ENCODE assay signal across 8 cellular contexts in the genomic region with DNA sequence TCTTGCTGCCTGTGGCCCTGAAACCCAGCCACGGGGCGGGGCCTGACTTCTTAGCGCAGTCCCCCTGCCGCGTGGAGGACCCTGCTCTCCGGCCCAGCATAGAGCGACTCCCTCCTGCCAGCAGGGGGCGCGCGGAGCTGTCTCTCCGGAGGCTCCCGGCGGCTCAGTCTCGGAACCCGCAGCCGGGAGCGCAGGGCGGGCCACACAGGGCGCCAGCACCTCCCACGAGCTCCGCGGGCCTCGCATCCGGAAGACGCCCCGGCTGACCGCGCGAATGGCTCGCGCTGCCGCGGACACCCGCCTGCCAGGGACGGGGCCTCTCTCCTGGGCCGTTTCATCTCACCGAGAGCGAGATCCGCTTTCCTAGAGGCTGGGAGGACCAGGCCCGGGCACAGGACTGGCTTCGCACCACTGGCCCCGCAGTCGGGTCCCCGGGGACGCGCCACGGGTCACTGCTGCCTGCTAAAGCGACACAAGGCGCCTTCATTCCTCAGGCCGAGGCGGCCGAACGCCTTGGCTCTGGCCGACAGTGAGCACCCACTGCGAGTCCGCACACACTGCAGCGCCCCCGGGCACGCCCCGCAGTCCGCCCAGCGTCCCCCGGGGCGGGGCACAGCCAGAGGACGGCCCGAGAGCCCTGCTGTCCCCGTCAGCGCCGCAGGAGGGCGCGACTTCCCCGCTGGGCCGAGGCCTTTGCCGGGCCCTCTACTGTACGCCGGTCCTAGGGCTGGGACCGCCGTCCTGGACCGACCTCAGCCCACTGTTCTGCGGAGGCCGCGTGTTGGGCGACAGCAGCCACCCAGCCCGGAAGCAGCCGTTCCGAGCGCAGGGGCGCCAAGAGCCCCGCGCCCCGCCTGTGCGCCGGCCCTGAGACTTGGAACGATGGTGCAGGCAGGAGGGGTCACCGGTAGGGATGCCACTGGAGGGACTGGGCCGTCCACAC. TPM values are rescaled to one million over a fixed set of nuclear protein-coding genes. Genes with fewer than 3 reads are reported as not detected.
DNase-seq lines count a peak whose midpoint lies in the region; ATAC-seq lines count a peak whose summit lies in the region.

No MANE protein-coding gene starts in this region.

- DNase-seq in Ammon's horn (ENCODE audit: low spot score) = peak; percentile 91
- peak; percentile 86 for DNase-seq in NCI-H345 treated with DMSO at 0.1 percent for 48 hours (lab: John Stamatoyannopoulos, UW; ENCODE audit: unreplicated experiment)
- DNase-seq in activated CD4-positive, alpha-beta T cell treated with anti-CD3 and anti-CD28 coated beads for 24 hours (ENCODE audit: low read depth in 2 of 2) = peak; percentile 92 to 95
- DNase-seq in left lobe of liver (ENCODE audit: low spot score) = peak; percentile 88
- DNase-seq in stimulated activated CD4-positive, alpha-beta T cell treated with anti-CD3 and anti-CD28 coated beads, Interleukin-1b, Interleukin-23, amount 100 ng/mL, for 48 hours = peak; percentile 90

- ATAC-seq in GM18909 (IDR thresholded peaks at IDR 0.05; ENCODE audit: poor library complexity, unreplicated experiment) = peak; percentile 94
- peak; percentile 91 for ATAC-seq in HG03139 (IDR thresholded peaks at IDR 0.05; ENCODE audit: unreplicated experiment)
- peak; percentile 96 for ATAC-seq in left lobe of liver

- H3K27ac ChIP-seq in cingulate gyrus (ENCODE audit: low read depth, low read length) = peak overlapping the region; percentile 91

RNA-seq across cellular contexts. Expression of a gene that starts 39.0 kb away (rescaled TPM):
- total RNA-seq in left lobe of liver = 1.3 TPM

RNA-seq across cellular contexts. Expression of a gene that starts 42.4 kb away (rescaled TPM):
- total RNA-seq in left lobe of liver = not detected

Comparison
In these comparisons a context has a peak if more than half of its experiments do, and no peak if none do; other contexts are left out.
1. Peak in every context shown above with its lines: DNase-seq, ATAC-seq and H3K27ac ChIP-seq.